In genomic region chr21:44871576-44872265, GRCh38 we compare ENCODE assay signal across 1 cellular context.
TF ChIP-seq lines count a peak whose summit lies in the region.

No MANE protein-coding gene starts in this region.

TF ChIP-seq in K562, 482 proteins besides CTCF, POLR2A, EP300 and RAD21:
- no peak for TF ChIP-seq ZNF764 (CRISPR knock-in tag; IDR thresholded peaks at IDR 0.05; ENCODE audit: low read depth)
- TF ChIP-seq FOXK2 (conservative IDR thresholded peaks at IDR 0.05 in 1 of 2, IDR thresholded peaks at IDR 0.05 in 1 of 2; ENCODE audit: low read depth in 2 of 2): peak in 1 of 2 experiments; percentile 12; a peak in 1 of 4 replicates
- peak; percentile 15 for TF ChIP-seq CHD1 (IDR thresholded peaks at IDR 0.05; ENCODE audit: low read length)
- peak; percentile 21 for TF ChIP-seq RBBP5 (IDR thresholded peaks at IDR 0.05; ENCODE audit: borderline replicate concordance, insufficient read depth, low read length, poor library complexity, severe bottlenecking)
- TF ChIP-seq BHLHE40 (IDR thresholded peaks at IDR 0.05; ENCODE audit: low read length): no peak
- peak in 1 of 2 experiments; percentile 72; a peak in 2 of 4 replicates for TF ChIP-seq HDAC1 (IDR thresholded peaks at IDR 0.05)
- 0 out of 2 replicates have a peak, but pooled peaks have one; percentile 12 for TF ChIP-seq BCOR (IDR thresholded peaks at IDR 0.05)
- TF ChIP-seq SP1 (CRISPR knock-in tag; IDR thresholded peaks at IDR 0.05): peak; percentile 10; the same call in 1 of the 2 replicates
- 0 out of 2 replicates have a peak, but pooled peaks have one; percentile 33 for TF ChIP-seq ZSCAN29 (IDR thresholded peaks at IDR 0.05)
- no peak for TF ChIP-seq JUN (IDR thresholded peaks at IDR 0.05; ENCODE audit: borderline replicate concordance, low read depth, low read length)
- TF ChIP-seq JUN (CRISPR knock-in tag; IDR thresholded peaks at IDR 0.05; ENCODE audit: borderline replicate concordance): no peak
- TF ChIP-seq ZNF232 (CRISPR knock-in tag; IDR thresholded peaks at IDR 0.05): no peak
- TF ChIP-seq IRF9 (tag; IDR thresholded peaks at IDR 0.05): no peak
- no peak for TF ChIP-seq GABPB1 (CRISPR knock-in tag; IDR thresholded peaks at IDR 0.05)
- peak in 1 of 2 experiments; percentile 45; a peak in 2 of 4 replicates for TF ChIP-seq MNT (conservative IDR thresholded peaks at IDR 0.05)
- no peak for TF ChIP-seq SRF (CRISPR knock-in tag; IDR thresholded peaks at IDR 0.05)
- TF ChIP-seq SP2 (IDR thresholded peaks at IDR 0.05; ENCODE audit: extremely low read depth, low read depth, low read length, poor library complexity, severe bottlenecking): no peak
- no peak for TF ChIP-seq UBTF (IDR thresholded peaks at IDR 0.05; ENCODE audit: borderline replicate concordance in 1 of 2, low read depth in 2 of 2, low read length in 2 of 2)
- 0 out of 2 replicates have a peak, but pooled peaks have one; percentile 33 for TF ChIP-seq REST (CRISPR knock-in tag; IDR thresholded peaks at IDR 0.05; ENCODE audit: low read depth)
- TF ChIP-seq SIN3A (IDR thresholded peaks at IDR 0.05; ENCODE audit: borderline replicate concordance in 2 of 2, control insufficient read depth in 1 of 2, low read depth in 2 of 2, low read length in 2 of 2): peak in 1 of 2 experiments; percentile 68; a peak in 1 of 4 replicates
- TF ChIP-seq CREB3L1 (IDR thresholded peaks at IDR 0.05; ENCODE audit: borderline replicate concordance, low read depth): no peak
- no peak for TF ChIP-seq ATF6 (CRISPR knock-in tag; IDR thresholded peaks at IDR 0.05)
- peak; percentile 62; the same call in 1 of the 2 replicates for TF ChIP-seq ARID4B (CRISPR knock-in tag; IDR thresholded peaks at IDR 0.05)
- TF ChIP-seq NR2F6 (CRISPR knock-in tag; IDR thresholded peaks at IDR 0.05): no peak
- no peak for TF ChIP-seq ZNF282 (CRISPR knock-in tag; IDR thresholded peaks at IDR 0.05)
- 0 out of 3 replicates have a peak, but pooled peaks of 1 of the 2 experiments have one; percentile 6 for TF ChIP-seq CBX3 (IDR thresholded peaks at IDR 0.05; ENCODE audit: borderline replicate concordance in 1 of 2, low read length in 2 of 2)
- TF ChIP-seq TCF15 (CRISPR knock-in tag; IDR thresholded peaks at IDR 0.05): 0 out of 2 replicates have a peak, but pooled peaks have one; percentile 25
- no peak for TF ChIP-seq FOSL1 (tag; conservative IDR thresholded peaks at IDR 0.05)
- TF ChIP-seq ETS2 (tag; IDR thresholded peaks at IDR 0.05; ENCODE audit: borderline replicate concordance, poor library complexity, severe bottlenecking): no peak
- no peak for TF ChIP-seq IRF1 (CRISPR knock-in tag; IDR thresholded peaks at IDR 0.05; ENCODE audit: borderline replicate concordance)
- 0 out of 2 replicates have a peak, but pooled peaks have one; percentile 29 for TF ChIP-seq ZNF263 (CRISPR knock-in tag; IDR thresholded peaks at IDR 0.05; ENCODE audit: borderline replicate concordance)
- no peak for TF ChIP-seq CAMTA2 (CRISPR knock-in tag; conservative IDR thresholded peaks at IDR 0.05)
- 0 out of 2 replicates have a peak, but pooled peaks have one; percentile 23 for TF ChIP-seq FOXJ2 (tag; IDR thresholded peaks at IDR 0.05)
- TF ChIP-seq SIX5 (IDR thresholded peaks at IDR 0.05; ENCODE audit: borderline replicate concordance in 1 of 2, insufficient read depth in 1 of 2, low read depth in 1 of 2, low read length in 2 of 2): 0 out of 4 replicates have a peak, but pooled peaks of 1 of the 2 experiments have one; percentile 7
- TF ChIP-seq ZBTB43 (CRISPR knock-in tag; IDR thresholded peaks at IDR 0.05): 0 out of 2 replicates have a peak, but pooled peaks have one; percentile 25
